ENCODE assay signal across 1 cellular context in genomic region chr6:33271098-33271607, GRCh38.
A peak's percentile ranks its signal among the peaks of the same experiment; 100 is the strongest.
TF ChIP-seq lines count a peak whose summit lies in the region.

No MANE protein-coding gene starts in this region.

TF ChIP-seq in HepG2, 621 proteins besides CTCF, POLR2A, EP300 and RAD21 (continued from another document and continues in another):
- 0 out of 2 replicates have a peak, but pooled peaks have one; percentile 10 for TF ChIP-seq ZSCAN5A (CRISPR knock-in tag; IDR thresholded peaks at IDR 0.05; ENCODE audit: borderline replicate concordance)
- TF ChIP-seq FOXA1 (IDR thresholded peaks at IDR 0.05) = no peak
- no peak for TF ChIP-seq FOXA1 (CRISPR knock-in tag; IDR thresholded peaks at IDR 0.05)
- TF ChIP-seq RERE (CRISPR knock-in tag; IDR thresholded peaks at IDR 0.05; ENCODE audit: low read depth) = 0 out of 2 replicates have a peak, but pooled peaks have one; percentile 9
- TF ChIP-seq GPN1 (CRISPR knock-in tag; IDR thresholded peaks at IDR 0.05; ENCODE audit: borderline replicate concordance) = no peak
- no peak for TF ChIP-seq LBX2 (CRISPR knock-in tag; IDR thresholded peaks at IDR 0.05; ENCODE audit: borderline replicate concordance)
- peak; percentile 72 for TF ChIP-seq ZFP36 (IDR thresholded peaks at IDR 0.05; ENCODE audit: borderline replicate concordance, low read depth, low read length, partially characterized antibody)
- peak; percentile 17; the same call in 1 of the 2 replicates for TF ChIP-seq ZNF441 (CRISPR knock-in tag; IDR thresholded peaks at IDR 0.05; ENCODE audit: borderline replicate concordance)
- no peak for TF ChIP-seq ATF7 (IDR thresholded peaks at IDR 0.05)
- no peak for TF ChIP-seq ATF7 (CRISPR knock-in tag; IDR thresholded peaks at IDR 0.05)
- peak; percentile 64; the same call in 1 of the 2 replicates for TF ChIP-seq ZNF557 (CRISPR knock-in tag; IDR thresholded peaks at IDR 0.05)
- no peak for TF ChIP-seq PREB (CRISPR knock-in tag; IDR thresholded peaks at IDR 0.05)
- peak; percentile 9; the same call in 1 of the 2 replicates for TF ChIP-seq MTF1 (CRISPR knock-in tag; IDR thresholded peaks at IDR 0.05)
- 0 out of 2 replicates have a peak, but pooled peaks have one; percentile 24 for TF ChIP-seq CAMTA2 (CRISPR knock-in tag; IDR thresholded peaks at IDR 0.05; ENCODE audit: borderline replicate concordance)
- TF ChIP-seq ZNF335 (CRISPR knock-in tag; IDR thresholded peaks at IDR 0.05) = no peak
- TF ChIP-seq ZNF891 (CRISPR knock-in tag; IDR thresholded peaks at IDR 0.05) = peak; percentile 62
- TF ChIP-seq SSRP1 (CRISPR knock-in tag; IDR thresholded peaks at IDR 0.05) = 0 out of 2 replicates have a peak, but pooled peaks have one; percentile 40
- TF ChIP-seq ZNF230 (CRISPR knock-in tag; IDR thresholded peaks at IDR 0.05) = no peak; the same call in 1 of the 2 replicates
- no peak for TF ChIP-seq HOXA9 (CRISPR knock-in tag; IDR thresholded peaks at IDR 0.05; ENCODE audit: borderline replicate concordance)
- peak; percentile 56; the same call in 1 of the 2 replicates for TF ChIP-seq SNAI1 (CRISPR knock-in tag; IDR thresholded peaks at IDR 0.05; ENCODE audit: borderline replicate concordance)
- TF ChIP-seq IRF1 (CRISPR knock-in tag; IDR thresholded peaks at IDR 0.05; ENCODE audit: low read depth) = 0 out of 2 replicates have a peak, but pooled peaks have one; percentile 18
- TF ChIP-seq ZNF383 (CRISPR knock-in tag; IDR thresholded peaks at IDR 0.05; ENCODE audit: borderline replicate concordance) = no peak
- TF ChIP-seq ZNF782 (CRISPR knock-in tag; IDR thresholded peaks at IDR 0.05; ENCODE audit: borderline replicate concordance) = 0 out of 2 replicates have a peak, but pooled peaks have one; percentile 18
- peak; percentile 3 for TF ChIP-seq TEAD3 (CRISPR knock-in tag; optimal IDR thresholded peaks at IDR 0.05; ENCODE audit: borderline replicate concordance)
- TF ChIP-seq ZNF576 (CRISPR knock-in tag; IDR thresholded peaks at IDR 0.05) = 0 out of 2 replicates have a peak, but pooled peaks have one; percentile 9
- TF ChIP-seq KAT8 (CRISPR knock-in tag; IDR thresholded peaks at IDR 0.05) = no peak
- peak; percentile 11; the same call in 1 of the 2 replicates for TF ChIP-seq NKX3-1 (CRISPR knock-in tag; IDR thresholded peaks at IDR 0.05)
- TF ChIP-seq ZNF430 (CRISPR knock-in tag; IDR thresholded peaks at IDR 0.05) = no peak
- TF ChIP-seq ZNF740 (CRISPR knock-in tag; IDR thresholded peaks at IDR 0.05) = peak; percentile 18; the same call in 1 of the 2 replicates
- no peak for TF ChIP-seq TCF12 (IDR thresholded peaks at IDR 0.05)
- TF ChIP-seq TCF12 (CRISPR knock-in tag; IDR thresholded peaks at IDR 0.05) = 0 out of 2 replicates have a peak, but pooled peaks have one; percentile 21
- TF ChIP-seq TEF (CRISPR knock-in tag; IDR thresholded peaks at IDR 0.05) = peak; percentile 81
- TF ChIP-seq GABPA (IDR thresholded peaks at IDR 0.05; ENCODE audit: low read depth, low read length) = no peak
- no peak for TF ChIP-seq GABPA (CRISPR knock-in tag; IDR thresholded peaks at IDR 0.05; ENCODE audit: low read depth)
- no peak for TF ChIP-seq CREBL2 (CRISPR knock-in tag; IDR thresholded peaks at IDR 0.05; ENCODE audit: borderline replicate concordance)
- 0 out of 2 replicates have a peak, but pooled peaks have one; percentile 49 for TF ChIP-seq ZNF549 (CRISPR knock-in tag; IDR thresholded peaks at IDR 0.05)
- TF ChIP-seq ZBTB26 (CRISPR knock-in tag; IDR thresholded peaks at IDR 0.05; ENCODE audit: borderline replicate concordance) = 0 out of 2 replicates have a peak, but pooled peaks have one; percentile 30
- TF ChIP-seq GMEB1 (CRISPR knock-in tag; IDR thresholded peaks at IDR 0.05; ENCODE audit: borderline replicate concordance) = no peak
- TF ChIP-seq HOMEZ (CRISPR knock-in tag; IDR thresholded peaks at IDR 0.05; ENCODE audit: low read depth) = no peak
- TF ChIP-seq ZNF629 (CRISPR knock-in tag; conservative IDR thresholded peaks at IDR 0.05) = 0 out of 2 replicates have a peak, but pooled peaks have one; percentile 15
- no peak for TF ChIP-seq TBX2 (CRISPR knock-in tag; IDR thresholded peaks at IDR 0.05; ENCODE audit: borderline replicate concordance)
- 0 out of 2 replicates have a peak, but pooled peaks have one; percentile 46 for TF ChIP-seq SRY (CRISPR knock-in tag; IDR thresholded peaks at IDR 0.05)
- TF ChIP-seq RCOR2 (CRISPR knock-in tag; IDR thresholded peaks at IDR 0.05) = peak; percentile 78
- TF ChIP-seq ETV6 (CRISPR knock-in tag; conservative IDR thresholded peaks at IDR 0.05) = 0 out of 2 replicates have a peak, but pooled peaks have one; percentile 38
